11 cellular contexts compared by ENCODE assay signal in genomic region chr4:154928640-154929257, GRCh38.
A peak's percentile ranks its signal among the peaks of the same experiment; 100 is the strongest.
DNase-seq lines count a peak whose midpoint lies in the region; ATAC-seq and TF ChIP-seq lines count a peak whose summit lies in the region.
"Had no signal": no experiment of that assay in that cellular context is flagged by ENCODE, and none has a peak within 500 bp of the region (broad histone marks: within the 10 kb centered on the region; RNA-seq: fewer than 3 reads in every experiment).

No MANE protein-coding gene starts in this region.

- H3K27ac Mint-ChIP-seq in brain: no peak overlapping the region
- H3K27ac Mint-ChIP-seq: stimulated activated effector memory CD8-positive, alpha-beta T cell treated with anti-CD3 and anti-CD28 coated beads, Interleukin-12 subunit alpha, Interleukin-12 subunit beta, amount 100 ng/mL, for 72 hours had no signal

- no peaks in the 10 kb centered on the region for H3K4me1 Mint-ChIP-seq in brain
- H3K4me1 Mint-ChIP-seq: stimulated activated effector memory CD8-positive, alpha-beta T cell treated with anti-CD3 and anti-CD28 coated beads, Interleukin-12 subunit alpha, Interleukin-12 subunit beta, amount 100 ng/mL, for 72 hours had no signal

- H3K4me3 Mint-ChIP-seq in brain: no peak overlapping the region
- H3K4me3 Mint-ChIP-seq: stimulated activated effector memory CD8-positive, alpha-beta T cell treated with anti-CD3 and anti-CD28 coated beads, Interleukin-12 subunit alpha, Interleukin-12 subunit beta, amount 100 ng/mL, for 72 hours had no signal

- ATAC-seq in GM21825 (IDR thresholded peaks at IDR 0.05; ENCODE audit: unreplicated experiment) (no peak), GM18520 (IDR thresholded peaks at IDR 0.05; ENCODE audit: unreplicated experiment) (no peak)
- ATAC-seq: stimulated activated effector memory CD8-positive, alpha-beta T cell treated with anti-CD3 and anti-CD28 coated beads, Interleukin-12 subunit alpha, Interleukin-12 subunit beta, amount 100 ng/mL, for 72 hours had no signal

- peak; percentile 56 for DNase-seq in AG10803 (ENCODE audit: low read depth)
- peak; percentile 2 for DNase-seq in HS-27A (ENCODE audit: low read depth)
- peak; percentile 55 for DNase-seq in left kidney (ENCODE audit: low read depth, low spot score)
- no peak for DNase-seq in NCI-H146 (lab: John Stamatoyannopoulos, UW)
- no peak for DNase-seq in posterior vena cava (ENCODE audit: low spot score)
- DNase-seq: activated CD4-positive, alpha-beta T cell treated with anti-CD3 and anti-CD28 coated beads for 4 hours had no signal

- H3K36me3 Mint-ChIP-seq in brain: no peaks in the 10 kb centered on the region
- H3K36me3 Mint-ChIP-seq: stimulated activated effector memory CD8-positive, alpha-beta T cell treated with anti-CD3 and anti-CD28 coated beads, Interleukin-12 subunit alpha, Interleukin-12 subunit beta, amount 100 ng/mL, for 72 hours had no signal

- H3K27me3 Mint-ChIP-seq in brain: peaks cover 4% of the 10 kb centered on the region

- H3K4me3 ChIP-seq in AG10803 (ENCODE audit: low read length): no peak overlapping the region
- H3K4me3 ChIP-seq: coronary artery had no signal

- intact Hi-C loops in posterior vena cava (cut with DNase I): no loop called here

- H3K9me3 Mint-ChIP-seq in brain: peaks cover 4 to 14% (median 13%) of the 10 kb centered on the region in 5 experiments

- TF ChIP-seq CTCF in AG10803 (conservative IDR thresholded peaks at IDR 0.05; ENCODE audit: low read length) (peak; percentile 67), brain (conservative IDR thresholded peaks at IDR 0.05) (peak; percentile 39 to 61)

Comparison
In these comparisons a context has a peak if more than half of its experiments do, and no peak if none do; other contexts are left out.
1. DNase-seq: peak in AG10803 (single experiment), HS-27A (single experiment) and left kidney (single experiment); none in NCI-H146 (single experiment) and posterior vena cava (single experiment).